11 cellular contexts compared by ENCODE assay signal in the genomic region with DNA sequence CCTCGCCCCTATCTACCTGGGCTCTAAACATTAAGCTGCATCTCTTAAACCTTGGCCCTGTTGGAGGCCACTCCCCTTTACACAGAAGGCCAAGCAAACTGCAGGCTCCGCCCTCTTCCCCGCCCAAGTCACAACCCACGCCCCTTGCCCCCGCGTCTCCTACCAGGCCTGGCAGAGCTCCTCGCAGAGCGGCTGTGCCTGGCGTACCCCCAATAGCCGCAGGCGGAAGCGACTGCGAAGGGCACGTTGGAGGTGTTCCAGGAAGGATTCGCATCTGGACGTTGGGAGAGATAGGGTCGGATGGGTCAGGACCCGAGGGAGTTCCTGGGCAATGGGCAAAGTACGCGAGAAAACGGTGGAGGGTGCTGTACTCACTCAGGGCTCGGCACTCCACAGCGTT. TPM values are rescaled to one million over a fixed set of nuclear protein-coding genes. Genes with fewer than 3 reads are reported as not detected.
DNase-seq lines count a peak whose midpoint lies in the region; ATAC-seq, FAIRE-seq and TF ChIP-seq lines count a peak whose summit lies in the region.
"Had no signal": no experiment of that assay in that cellular context is flagged by ENCODE, and none has a peak within 500 bp of the region (broad histone marks: within the 10 kb centered on the region; RNA-seq: fewer than 3 reads in every experiment).

No MANE protein-coding gene starts in this region.

- no peaks in the 10 kb centered on the region for H3K36me3 ChIP-seq in K562 (ENCODE audit: control insufficient read depth, insufficient read depth, low read length)
- no peaks in the 10 kb centered on the region for H3K36me3 ChIP-seq in effector memory CD4-positive, alpha-beta T cell (ENCODE audit: control insufficient read depth, insufficient read depth, low read length)

- peak overlapping the region in 1 of 2 experiments; percentile 82; a peak in 1 of 4 replicates for H3K9ac ChIP-seq in K562 (ENCODE audit: insufficient read depth in 1 of 2, low read depth in 2 of 2, low read length in 2 of 2)

- CTCF ChIA-PET in K562 (lab: Yijun Ruan, JAX; ENCODE audit: low intra/inter-chr PET ratio): no interaction called here

- in situ Hi-C loops in K562 (cut with MboI): no loop called here

- TF ChIP-seq POLR2A in K562 (conservative IDR thresholded peaks at IDR 0.05): no peak

- ATAC-seq in K562: peak; percentile 69
- peak; percentile 45 for ATAC-seq in stimulated activated memory B cell treated with anti-CD40 and anti-IgM and Interleukin-4, amounts not matched to agents 10 μg/mL and 1 μg/mL and 100 μg/mL, for 72 hours
- ATAC-seq: right cardiac atrium had no signal

- no peak overlapping the region for H3K4me3 ChIP-seq in K562
- H3K4me3 ChIP-seq in effector memory CD4-positive, alpha-beta T cell (ENCODE audit: insufficient read depth, low read depth, low read length, poor library complexity, severe bottlenecking): no peak overlapping the region

- FAIRE-seq in K562 (lab: Jason Lieb, UNC): no peak
- FAIRE-seq: bronchial epithelial cell had no signal

- WGBS in K562 (ENCODE audit: insufficient coverage, low coverage, missing lambda C conversion rate): 10% methylated on average over 23 of the region's 23 CpGs

- intact Hi-C loops in K562 (cut with micrococcal nuclease) (no loop called here), CD14-positive monocyte (cut with micrococcal nuclease) (no loop called here)

- DNase-seq in activated T-cell treated with anti-CD3 and anti-CD28 coated beads, Interleukin-2, amount 50 U/mL, for 48 hours: peak; percentile 61 to 72
- DNase-seq in activated T-cell treated with anti-CD3 and anti-CD28 coated beads, Interleukin-2, amount 50 U/mL, for 1 hour: no peak
- DNase-seq in NCI-H446 (lab: John Stamatoyannopoulos, UW): peak; percentile 60 to 82
- peak; percentile 59 to 74 (median 62) for DNase-seq in K562 (ENCODE audit: extremely low read depth in 1 of 4, low spot score in 3 of 4)
- no peak for DNase-seq in effector memory CD4-positive, alpha-beta T cell
- DNase-seq in activated CD4-positive, CD25-positive, alpha-beta regulatory T cell treated with anti-CD3 and anti-CD28 coated beads, Interleukin-2, amount 50 U/mL, for 72 hours: no peak
- DNase-seq in CD14-positive monocyte (ENCODE audit: low spot score): no peak
- DNase-seq: NCI-H187 had no signal

- no peak for TF ChIP-seq CTCF in K562 (IDR thresholded peaks at IDR 0.05 in 2 of 3, conservative IDR thresholded peaks at IDR 0.05 in 1 of 3; ENCODE audit: insufficient read depth in 2 of 3, low read depth in 1 of 3, low read length in 3 of 3)
- no peak for TF ChIP-seq CTCF in CD14-positive monocyte (IDR thresholded peaks at IDR 0.05)

- H3K27me3 Mint-ChIP-seq in stimulated activated memory B cell treated with anti-CD40 and anti-IgM and Interleukin-4, amounts not matched to agents 10 μg/mL and 1 μg/mL and 100 μg/mL, for 72 hours: peaks cover 90% of the 10 kb centered on the region
- peaks cover 57 to 84% (median 58%) of the 10 kb centered on the region in 3 donors for H3K27me3 Mint-ChIP-seq in CD14-positive monocyte (ENCODE audit: low read depth in 3 of 3)

- H3K27me3 ChIP-seq in K562 (ENCODE audit: control insufficient read depth in 2 of 2, insufficient read depth in 2 of 2, low read length in 2 of 2): no peaks in the 10 kb centered on the region
- H3K27me3 ChIP-seq in effector memory CD4-positive, alpha-beta T cell (replicated peaks; ENCODE audit: control insufficient read depth, insufficient read depth, low read length, poor library complexity, severe bottlenecking): peaks cover 61% of the 10 kb centered on the region

- no peaks in the 10 kb centered on the region for H3K9me3 ChIP-seq in K562 (replicated peaks; ENCODE audit: control insufficient read depth, insufficient read depth, low read depth, low read length)
- H3K9me3 ChIP-seq in effector memory CD4-positive, alpha-beta T cell (ENCODE audit: control insufficient read depth, low read length): no peaks in the 10 kb centered on the region

- H3K36me3 Mint-ChIP-seq in stimulated activated memory B cell treated with anti-CD40 and anti-IgM and Interleukin-4, amounts not matched to agents 10 μg/mL and 1 μg/mL and 100 μg/mL, for 72 hours: no peaks in the 10 kb centered on the region
- H3K36me3 Mint-ChIP-seq in CD14-positive monocyte: peaks cover 3 to 6% of the 10 kb centered on the region in 2 donors

- H3K27ac Mint-ChIP-seq in stimulated activated memory B cell treated with anti-CD40 and anti-IgM and Interleukin-4, amounts not matched to agents 10 μg/mL and 1 μg/mL and 100 μg/mL, for 72 hours: no peak overlapping the region
- H3K27ac Mint-ChIP-seq in CD14-positive monocyte: no peak overlapping the region

- no TSS peak for BruUV-seq in K562 (replicated peaks; lab: Mats Ljungman, UMichigan)

- no peaks in the 10 kb centered on the region for H3K79me2 ChIP-seq in K562 (ENCODE audit: control insufficient read depth, insufficient read depth, low read length)

- POLR2A ChIA-PET in K562 (lab: Yijun Ruan, JAX): interaction anchor here (0.6 kb wide), 1 partner anchor 428 kb away, joined by 3 read pairs; a partner anchor contains a TSS

- H4K20me1 ChIP-seq in K562 (replicated peaks; ENCODE audit: control insufficient read depth, insufficient read depth, low read length): peaks cover 8% of the 10 kb centered on the region

- peaks cover 13 to 33% of the 10 kb centered on the region in 2 experiments for H3K4me1 ChIP-seq in K562 (replicated peaks in 1 of 2; ENCODE audit: control insufficient read depth in 2 of 2, insufficient read depth in 2 of 2, low read length in 2 of 2)
- peaks cover 12% of the 10 kb centered on the region for H3K4me1 ChIP-seq in effector memory CD4-positive, alpha-beta T cell (ENCODE audit: control insufficient read depth, insufficient read depth, low read length, poor library complexity, severe bottlenecking)

- TF ChIP-seq EP300 in K562 (IDR thresholded peaks at IDR 0.05; ENCODE audit: low read length): no peak

- H3K9me3 Mint-ChIP-seq in stimulated activated memory B cell treated with anti-CD40 and anti-IgM and Interleukin-4, amounts not matched to agents 10 μg/mL and 1 μg/mL and 100 μg/mL, for 72 hours: peaks cover 4% of the 10 kb centered on the region
- peaks cover 1 to 10% (median 6%) of the 10 kb centered on the region in 7 donors for H3K9me3 Mint-ChIP-seq in CD14-positive monocyte

- peaks cover 3% of the 10 kb centered on the region for H3K9me1 ChIP-seq in K562 (ENCODE audit: control insufficient read depth, insufficient read depth, low read length)

- peak overlapping the region; percentile 41 for H2AFZ ChIP-seq in K562 (ENCODE audit: low read depth, low read length)

- H3K4me3 Mint-ChIP-seq in stimulated activated memory B cell treated with anti-CD40 and anti-IgM and Interleukin-4, amounts not matched to agents 10 μg/mL and 1 μg/mL and 100 μg/mL, for 72 hours: no peak overlapping the region
- H3K4me3 Mint-ChIP-seq in CD14-positive monocyte: peak overlapping the region in 1 of 2 donors; percentile 73

- H3K27ac ChIP-seq in K562 (ENCODE audit: extremely low read depth, low read depth, low read length): no peak overlapping the region
- H3K27ac ChIP-seq in effector memory CD4-positive, alpha-beta T cell (ENCODE audit: insufficient read depth, low read length, poor library complexity, severe bottlenecking): no peak overlapping the region

- H3K4me2 ChIP-seq in K562 (ENCODE audit: insufficient read depth, low read length): no peak overlapping the region; the same call in 1 of the 2 replicates

- TF ChIP-seq RAD21 in K562 (CRISPR knock-in tag; conservative IDR thresholded peaks at IDR 0.05 in 1 of 2, IDR thresholded peaks at IDR 0.05 in 1 of 2): no peak

- peaks cover 25% of the 10 kb centered on the region for H3K4me1 Mint-ChIP-seq in stimulated activated memory B cell treated with anti-CD40 and anti-IgM and Interleukin-4, amounts not matched to agents 10 μg/mL and 1 μg/mL and 100 μg/mL, for 72 hours
- H3K4me1 Mint-ChIP-seq in CD14-positive monocyte: peaks cover 21% of the 10 kb centered on the region

RNA-seq across cellular contexts. Expression of a gene that starts 5.9 kb away (rescaled TPM):
- total RNA-seq in K562 (2011; cell fraction: chromatin; rRNA removed; ENCODE audit: low replicate concordance): 0.76 and 1.6 TPM in 2 replicates
- 2.8 and 3.8 TPM in 2 replicates for total RNA-seq in K562 (2011; cell fraction: nucleolus; rRNA removed)
- 3.1 and 3.4 TPM in 2 replicates for total RNA-seq in K562 (2011; cell fraction: nucleoplasm; rRNA removed)
- total RNA-seq in K562 (2014; rRNA removed) (0.73 and 1.1 TPM in 2 replicates), K562 (2014; rRNA removed; fragmentation: Illumina TruSeq; extraction: Trizol) (0.19 and 0.22 TPM in 2 replicates), K562 (2015; rRNA removed; fragmentation: Illumina TruSeq; extraction: Trizol) (0.40 and 1.1 TPM in 2 replicates), K562 (2021) (0.69 and 2.3 TPM in 2 replicates)
- polyA plus RNA-seq in K562 (2011; rRNA removed) (0.86 and 0.87 TPM in 2 replicates), K562 (2014; fragmentation: Illumina TruSeq; extraction: Trizol) (0.96 and 1.2 TPM in 2 replicates), K562 (2014; fragmentation: Nextera tagmentation; extraction: Ambion mirVana) (under 1 TPM in 1 of 2 experiments, not detected in 1; 0.20 TPM), K562 (2014; rRNA removed) (0.58 and 1.9 TPM in 2 replicates), CD14-positive monocyte (not detected)
- 1.4 and 1.9 TPM in 2 replicates for polyA plus RNA-seq in K562 (2011; cell fraction: cytosol; rRNA removed)
- polyA plus RNA-seq in K562 (2011; cell fraction: nucleus; rRNA removed): 0.63 and 1.0 TPM in 2 replicates
- 2.0 and 3.5 TPM in 2 replicates for polyA plus RNA-seq in K562 (2012)
- polyA minus RNA-seq in K562 (2011; rRNA and poly(A)+ RNA removed): not detected in 2 replicates
- 1.7 TPM in 1 of 2 replicates, not detected in the other for polyA minus RNA-seq in K562 (2011; cell fraction: cytosol; rRNA and poly(A)+ RNA removed)
- 0.56 TPM in 1 of 2 replicates, not detected in the other for polyA minus RNA-seq in K562 (2011; cell fraction: nucleus; rRNA and poly(A)+ RNA removed)
- total RNA-seq: bronchial epithelial cell, right cardiac atrium had no signal
- polyA plus RNA-seq: right cardiac atrium had no signal

RNA-seq across cellular contexts. Expression of a gene that starts 9.8 kb away (rescaled TPM):
- total RNA-seq in K562 (2011; cell fraction: chromatin; rRNA removed; ENCODE audit: low replicate concordance): 16.9 and 44.1 TPM in 2 replicates
- total RNA-seq in K562 (2011; cell fraction: nucleolus; rRNA removed): 24.6 and 28.7 TPM in 2 replicates
- total RNA-seq in K562 (2011; cell fraction: nucleoplasm; rRNA removed): 19.8 and 23.5 TPM in 2 replicates
- 3.9 and 5.7 TPM in 2 replicates for total RNA-seq in K562 (2014; rRNA removed)
- total RNA-seq in K562 (2014; rRNA removed; fragmentation: Illumina TruSeq; extraction: Trizol): 1.9 and 2.8 TPM in 2 replicates
- 2.9 and 3.1 TPM in 2 replicates for total RNA-seq in K562 (2015; rRNA removed; fragmentation: Illumina TruSeq; extraction: Trizol)
- 10.3 and 12.1 TPM in 2 replicates for total RNA-seq in K562 (2021)
- polyA plus RNA-seq in K562 (2011; rRNA removed): 8.2 and 17.4 TPM in 2 replicates
- 12.7 and 13.3 TPM in 2 replicates for polyA plus RNA-seq in K562 (2011; cell fraction: cytosol; rRNA removed)
- polyA plus RNA-seq in K562 (2011; cell fraction: nucleus; rRNA removed): 58.3 and 58.5 TPM in 2 replicates
- 6.0 and 9.1 TPM in 2 replicates for polyA plus RNA-seq in K562 (2012)
- 6.4 and 8.8 TPM in 2 replicates for polyA plus RNA-seq in K562 (2014; fragmentation: Illumina TruSeq; extraction: Trizol)
- polyA plus RNA-seq in K562 (2014; fragmentation: Nextera tagmentation; extraction: Ambion mirVana): under 1 TPM; 0.48 to 0.67 TPM
- polyA plus RNA-seq in K562 (2014; rRNA removed): 7.6 and 10.5 TPM in 2 replicates
- polyA minus RNA-seq in K562 (2011; rRNA and poly(A)+ RNA removed): 5.9 and 8.4 TPM in 2 replicates
- 9.2 and 12.7 TPM in 2 replicates for polyA minus RNA-seq in K562 (2011; cell fraction: cytosol; rRNA and poly(A)+ RNA removed)
- 6.7 and 10.0 TPM in 2 replicates for polyA minus RNA-seq in K562 (2011; cell fraction: nucleus; rRNA and poly(A)+ RNA removed)
- 1 to 10 TPM in 1 of 2 donors, under 1 TPM in 1; 0.28 to 3.6 TPM for polyA plus RNA-seq in CD14-positive monocyte

RNA-seq across cellular contexts. Expression of a gene that starts 22.1 kb away (rescaled TPM):
- total RNA-seq in K562 (2011; cell fraction: chromatin; rRNA removed; ENCODE audit: low replicate concordance): 24.8 and 63.1 TPM in 2 replicates
- 48.6 and 51.0 TPM in 2 replicates for total RNA-seq in K562 (2011; cell fraction: nucleolus; rRNA removed)
- total RNA-seq in K562 (2011; cell fraction: nucleoplasm; rRNA removed): 42.1 and 45.2 TPM in 2 replicates
- 62.7 and 80.8 TPM in 2 replicates for total RNA-seq in K562 (2014; rRNA removed)
- total RNA-seq in K562 (2014; rRNA removed; fragmentation: Illumina TruSeq; extraction: Trizol): 36.7 TPM in 2 replicates
- 60.2 and 61.7 TPM in 2 replicates for total RNA-seq in K562 (2015; rRNA removed; fragmentation: Illumina TruSeq; extraction: Trizol)
- total RNA-seq in K562 (2021): 53.9 and 64.1 TPM in 2 replicates
- 60.7 and 62.8 TPM in 2 replicates for polyA plus RNA-seq in K562 (2011; rRNA removed)
- 109 and 127 TPM in 2 replicates for polyA plus RNA-seq in K562 (2011; cell fraction: cytosol; rRNA removed)
- 59.9 and 78.3 TPM in 2 replicates for polyA plus RNA-seq in K562 (2011; cell fraction: nucleus; rRNA removed)
- polyA plus RNA-seq in K562 (2012): 43.0 and 67.1 TPM in 2 replicates
- 46.9 and 74.6 TPM in 2 replicates for polyA plus RNA-seq in K562 (2014; fragmentation: Illumina TruSeq; extraction: Trizol)
- 10 to 100 TPM; 22.3 to 34.6 TPM for polyA plus RNA-seq in K562 (2014; fragmentation: Nextera tagmentation; extraction: Ambion mirVana)
- 78.0 and 107 TPM in 2 replicates for polyA plus RNA-seq in K562 (2014; rRNA removed)
- polyA minus RNA-seq in K562 (2011; rRNA and poly(A)+ RNA removed): 62.8 and 83.0 TPM in 2 replicates
- 47.4 and 60.5 TPM in 2 replicates for polyA minus RNA-seq in K562 (2011; cell fraction: cytosol; rRNA and poly(A)+ RNA removed)
- polyA minus RNA-seq in K562 (2011; cell fraction: nucleus; rRNA and poly(A)+ RNA removed): 17.8 and 23.9 TPM in 2 replicates
- 10 to 100 TPM; 15.2 to 21.5 TPM for polyA plus RNA-seq in CD14-positive monocyte

RNA-seq across cellular contexts. Expression of a gene that starts 26.6 kb away (rescaled TPM):
- total RNA-seq in K562 (2011; cell fraction: chromatin; rRNA removed; ENCODE audit: low replicate concordance): not detected in 2 replicates
- total RNA-seq in K562 (2011; cell fraction: nucleolus; rRNA removed): not detected in 2 replicates
- not detected in 2 replicates for total RNA-seq in K562 (2011; cell fraction: nucleoplasm; rRNA removed)
- total RNA-seq in K562 (2014; rRNA removed): 0.37 TPM in 1 of 2 replicates, not detected in the other
- 16.2 and 27.6 TPM in 2 replicates for total RNA-seq in K562 (2014; rRNA removed; fragmentation: Illumina TruSeq; extraction: Trizol)
- 8.4 TPM in 1 of 2 replicates, not detected in the other for total RNA-seq in K562 (2015; rRNA removed; fragmentation: Illumina TruSeq; extraction: Trizol)
- total RNA-seq in K562 (2021): 42.4 and 49.3 TPM in 2 replicates
- 11.9 and 13.4 TPM in 2 replicates for polyA plus RNA-seq in K562 (2011; rRNA removed)
- 4.1 TPM in 1 of 2 replicates, not detected in the other for polyA plus RNA-seq in K562 (2011; cell fraction: cytosol; rRNA removed)
- polyA plus RNA-seq in K562 (2011; cell fraction: nucleus; rRNA removed): 3.7 and 3.9 TPM in 2 replicates
- polyA plus RNA-seq in K562 (2012): 43.9 and 89.6 TPM in 2 replicates
- polyA plus RNA-seq in K562 (2014; fragmentation: Illumina TruSeq; extraction: Trizol): 3.5 and 28.6 TPM in 2 replicates
- 10 to 100 TPM; 13.2 to 19.9 TPM for polyA plus RNA-seq in K562 (2014; fragmentation: Nextera tagmentation; extraction: Ambion mirVana)
- polyA plus RNA-seq in K562 (2014; rRNA removed): not detected in 2 replicates
- 10.0 and 14.0 TPM in 2 replicates for polyA minus RNA-seq in K562 (2011; rRNA and poly(A)+ RNA removed)
- polyA minus RNA-seq in K562 (2011; cell fraction: cytosol; rRNA and poly(A)+ RNA removed): not detected in 2 replicates
- not detected in 2 replicates for polyA minus RNA-seq in K562 (2011; cell fraction: nucleus; rRNA and poly(A)+ RNA removed)
- polyA plus RNA-seq in CD14-positive monocyte: 1 to 10 TPM in 1 of 2 donors, not detected in 1; 4.0 TPM
- total RNA-seq: bronchial epithelial cell had no signal

RNA-seq across cellular contexts. Expression of a gene that starts 26.9 kb away (rescaled TPM):
- 60.0 and 151 TPM in 2 replicates for total RNA-seq in K562 (2011; cell fraction: chromatin; rRNA removed; ENCODE audit: low replicate concordance)
- total RNA-seq in K562 (2011; cell fraction: nucleolus; rRNA removed): 145 and 159 TPM in 2 replicates
- 97.9 and 99.4 TPM in 2 replicates for total RNA-seq in K562 (2011; cell fraction: nucleoplasm; rRNA removed)
- 416 and 546 TPM in 2 replicates for total RNA-seq in K562 (2014; rRNA removed)
- 152 and 249 TPM in 2 replicates for total RNA-seq in K562 (2014; rRNA removed; fragmentation: Illumina TruSeq; extraction: Trizol)
- 343 and 347 TPM in 2 replicates for total RNA-seq in K562 (2015; rRNA removed; fragmentation: Illumina TruSeq; extraction: Trizol)
- total RNA-seq in K562 (2021): 415 and 416 TPM in 2 replicates
- 206 and 256 TPM in 2 replicates for polyA plus RNA-seq in K562 (2011; rRNA removed)
- 525 and 683 TPM in 2 replicates for polyA plus RNA-seq in K562 (2011; cell fraction: cytosol; rRNA removed)
- 194 and 225 TPM in 2 replicates for polyA plus RNA-seq in K562 (2011; cell fraction: nucleus; rRNA removed)
- 497 and 514 TPM in 2 replicates for polyA plus RNA-seq in K562 (2012)
- polyA plus RNA-seq in K562 (2014; fragmentation: Illumina TruSeq; extraction: Trizol): 650 and 698 TPM in 2 replicates
- 1,000 to 10,000 TPM in 1 of 2 experiments, 100 to 1,000 TPM in 1; 938 to 1,183 TPM for polyA plus RNA-seq in K562 (2014; fragmentation: Nextera tagmentation; extraction: Ambion mirVana)
- 280 and 401 TPM in 2 replicates for polyA plus RNA-seq in K562 (2014; rRNA removed)
- polyA minus RNA-seq in K562 (2011; rRNA and poly(A)+ RNA removed): 113 and 153 TPM in 2 replicates
- polyA minus RNA-seq in K562 (2011; cell fraction: cytosol; rRNA and poly(A)+ RNA removed): 241 TPM in 2 replicates
- polyA minus RNA-seq in K562 (2011; cell fraction: nucleus; rRNA and poly(A)+ RNA removed): 31.6 and 53.0 TPM in 2 replicates
- 10 to 100 TPM; 46.7 to 71.5 TPM for polyA plus RNA-seq in CD14-positive monocyte

Comparison
In these comparisons a context has a peak if more than half of its experiments do, and no peak if none do; other contexts are left out.
1. DNase-seq: peak in activated T-cell treated with anti-CD3 and anti-CD28 coated beads, Interleukin-2, amount 50 U/mL, for 48 hours (2 of 2), NCI-H446 (2 of 2) and K562 (4 of 4); none in activated T-cell treated with anti-CD3 and anti-CD28 coated beads, Interleukin-2, amount 50 U/mL, for 1 hour (single experiment), effector memory CD4-positive, alpha-beta T cell (0 of 3), activated CD4-positive, CD25-positive, alpha-beta regulatory T cell treated with anti-CD3 and anti-CD28 coated beads, Interleukin-2, amount 50 U/mL, for 72 hours (single experiment) and CD14-positive monocyte (single experiment).